ENCODE assay signal across 18 cellular contexts in genomic region chr5:10536511-10536910, GRCh38. TPM values are rescaled to one million over a fixed set of nuclear protein-coding genes. Genes with fewer than 3 reads are reported as not detected.
DNase-seq lines count a peak whose midpoint lies in the region; ATAC-seq and TF ChIP-seq lines count a peak whose summit lies in the region.
"Had no signal": no experiment of that assay in that cellular context is flagged by ENCODE, and none has a peak within 500 bp of the region (broad histone marks: within the 10 kb centered on the region; RNA-seq: fewer than 3 reads in every experiment).

No MANE protein-coding gene starts in this region.

- no peaks in the 10 kb centered on the region for H3K36me3 ChIP-seq in BLaER1 treated with 17β-estradiol and CSF1 and Interleukin-3, amounts not matched to agents 10 nM and 100 nM
- no peaks in the 10 kb centered on the region for H3K36me3 ChIP-seq in SK-N-MC (ENCODE audit: insufficient read depth, low read length)

- H3K27me3 ChIP-seq in BLaER1 treated with 17β-estradiol and CSF1 and Interleukin-3, amounts not matched to agents 10 nM and 100 nM = no peaks in the 10 kb centered on the region
- H3K27me3 ChIP-seq in HL-60 (ENCODE audit: insufficient read depth, poor library complexity, severe bottlenecking) = no peaks in the 10 kb centered on the region

- ATAC-seq in GM18873 (IDR thresholded peaks at IDR 0.05; ENCODE audit: low FRiP score, unreplicated experiment) = no peak
- ATAC-seq: activated naive CD8-positive, alpha-beta T cell treated with anti-CD3 and anti-CD28 coated beads, Interleukin-2, amount 50 U/mL, for 24 hours had no signal

- no peaks in the 10 kb centered on the region for H3K9me3 Mint-ChIP-seq in immature natural killer cell
- H3K9me3 Mint-ChIP-seq: activated CD4-positive, alpha-beta T cell treated with anti-CD3 and anti-CD28 coated beads, Interleukin-2, amount 10 ng/mL, durations not matched to agents 7 days and 5 days; activated naive CD8-positive, alpha-beta T cell treated with anti-CD3 and anti-CD28 coated beads, Interleukin-2, amount 50 U/mL, for 24 hours; H9 had no signal

- DNase-seq in HL-60 (ENCODE audit: low read depth in 1 of 2, low spot score in 1 of 2) = no peak
- DNase-seq in SK-N-MC (ENCODE audit: low read depth, low spot score) = no peak
- no peak for DNase-seq in immature natural killer cell
- DNase-seq in SIG-M5 (lab: John Stamatoyannopoulos, UW) = no peak
- DNase-seq in activated CD8-positive, alpha-beta memory T cell treated with anti-CD3 and anti-CD28 coated beads, Interleukin-2, amount 50 U/mL, for 48 hours = no peak
- DNase-seq in germinal center (ENCODE audit: low spot score) = no peak
- DNase-seq: activated CD4-positive, alpha-beta T cell treated with anti-CD3 and anti-CD28 coated beads, Interleukin-2, amount 10 ng/mL, durations not matched to agents 7 days and 5 days; activated naive CD8-positive, alpha-beta T cell treated with anti-CD3 and anti-CD28 coated beads, Interleukin-2, amount 50 U/mL, for 24 hours; DMS 273 treated with DMSO at 0.1 percent for 48 hours; H9; hippocampal formation; mucosa of descending colon; NCI-H2081 treated with DMSO at 0.1 percent for 48 hours; NCI-H748 treated with DMSO at 0.1 percent for 48 hours; stimulated activated CD4-positive, alpha-beta T cell treated with anti-CD3 and anti-CD28 coated beads, Interleukin-4, amount 100 ng/mL, for 4 hours had no signal

- peak overlapping the region in 9 of 11 experiments; percentile 7 to 82 (median 62); a peak in 17 of 22 replicates for H3K27ac ChIP-seq in BLaER1 treated with 17β-estradiol and CSF1 and Interleukin-3, amounts not matched to agents 10 nM and 100 nM
- peak overlapping the region; percentile 52 for H3K27ac ChIP-seq in HL-60 (replicated peaks)
- no peak overlapping the region for H3K27ac ChIP-seq in SK-N-MC
- H3K27ac ChIP-seq: RWPE1 had no signal

- H3K4me3 ChIP-seq in BLaER1 treated with 17β-estradiol and CSF1 and Interleukin-3, amounts not matched to agents 10 nM and 100 nM = peak overlapping the region in 4 of 10 experiments; percentile 21 to 52 (median 29); a peak in 5 of 20 replicates
- H3K4me3 ChIP-seq in HL-60 (replicated peaks; ENCODE audit: insufficient read depth, low read length) = no peak overlapping the region
- peak overlapping the region; percentile 68 for H3K4me3 ChIP-seq in SK-N-MC
- H3K4me3 ChIP-seq: mucosa of descending colon had no signal

- H4K20me1 ChIP-seq in BLaER1 treated with 17β-estradiol and CSF1 and Interleukin-3, amounts not matched to agents 10 nM and 100 nM = no peaks in the 10 kb centered on the region

- peaks cover 0 to 1% (median 0%) of the 10 kb centered on the region in 11 experiments; a peak in 1 of 22 replicates for H3K9me3 ChIP-seq in BLaER1 treated with 17β-estradiol and CSF1 and Interleukin-3, amounts not matched to agents 10 nM and 100 nM (replicated peaks in 1 of 11)
- no peaks in the 10 kb centered on the region for H3K9me3 ChIP-seq in SK-N-MC (ENCODE audit: low read depth, low read length)
- H3K9me3 ChIP-seq: mucosa of descending colon had no signal

- peak overlapping the region; percentile 74 to 97 (median 88) for H3K4me2 ChIP-seq in BLaER1 treated with 17β-estradiol and CSF1 and Interleukin-3, amounts not matched to agents 10 nM and 100 nM

- H3K36me3 Mint-ChIP-seq in immature natural killer cell = no peaks in the 10 kb centered on the region

- H3K4me1 Mint-ChIP-seq in immature natural killer cell = peaks cover 17 to 26% of the 10 kb centered on the region in 2 donors

- TF ChIP-seq CTCF in HL-60 (IDR thresholded peaks at IDR 0.05; ENCODE audit: insufficient read depth, low read length) = no peak

- peak overlapping the region in 3 of 11 experiments; percentile 8 to 62 (median 60); a peak in 5 of 22 replicates for H3K9ac ChIP-seq in BLaER1 treated with 17β-estradiol and CSF1 and Interleukin-3, amounts not matched to agents 10 nM and 100 nM
- H3K9ac ChIP-seq in SK-N-MC (ENCODE audit: insufficient read length) = no peak overlapping the region

- peaks cover 3 to 19% (median 7%) of the 10 kb centered on the region in 3 donors for H3K27me3 Mint-ChIP-seq in immature natural killer cell (ENCODE audit: low read depth in 3 of 3)

- peaks cover 34 to 66% (median 49%) of the 10 kb centered on the region in 10 experiments for H3K4me1 ChIP-seq in BLaER1 treated with 17β-estradiol and CSF1 and Interleukin-3, amounts not matched to agents 10 nM and 100 nM

- peak overlapping the region in 1 of 6 donors; percentile 74 for H3K27ac Mint-ChIP-seq in immature natural killer cell
- H3K27ac Mint-ChIP-seq: activated naive CD8-positive, alpha-beta T cell treated with anti-CD3 and anti-CD28 coated beads, Interleukin-2, amount 50 U/mL, for 24 hours; H9 had no signal

- peak overlapping the region in 3 of 5 donors; percentile 63 to 81 (median 76) for H3K4me3 Mint-ChIP-seq in immature natural killer cell
- H3K4me3 Mint-ChIP-seq: H9 had no signal

RNA-seq across cellular contexts. Expression of gene ANKRD33B, which starts 27.4 kb away (rescaled TPM):
- polyA plus RNA-seq in immature natural killer cell = under 1 TPM in 2 of 3 donors, not detected in 1; 0.13 to 0.15 TPM
